2 cellular contexts compared by ENCODE assay signal in genomic region chr17:47414612-47415011, GRCh38.
A peak's percentile ranks its signal among the peaks of the same experiment; 100 is the strongest.
TF ChIP-seq lines count a peak whose summit lies in the region.

No MANE protein-coding gene starts in this region.

TF ChIP-seq in HepG2, 621 proteins besides CTCF, POLR2A, EP300 and RAD21 (continued from another document):
- no peak for TF ChIP-seq RNF2 (conservative IDR thresholded peaks at IDR 0.05; ENCODE audit: low read depth)

TF ChIP-seq in K562, 482 proteins besides CTCF, POLR2A, EP300 and RAD21 (continued from another document):
- TF ChIP-seq PRMT5 (CRISPR knock-in tag; IDR thresholded peaks at IDR 0.05): no peak
- no peak for TF ChIP-seq MTA2 (IDR thresholded peaks at IDR 0.05; ENCODE audit: low read depth)
- 0 out of 2 replicates have a peak, but pooled peaks have one; percentile 15 for TF ChIP-seq MAFG (tag; conservative IDR thresholded peaks at IDR 0.05)
- no peak for TF ChIP-seq DACH1 (IDR thresholded peaks at IDR 0.05; ENCODE audit: partially characterized antibody)
- 0 out of 2 replicates have a peak, but pooled peaks have one; percentile 33 for TF ChIP-seq C11orf30 (IDR thresholded peaks at IDR 0.05; ENCODE audit: low read depth)
- TF ChIP-seq ZNF444 (CRISPR knock-in tag; IDR thresholded peaks at IDR 0.05): no peak
